In genomic region chr3:171979081-171979480, GRCh38 we compare ENCODE assay signal across 19 cellular contexts.
"Had no signal": no experiment of that assay in that cellular context is flagged by ENCODE, and none has a peak within 500 bp of the region (broad histone marks: within the 10 kb centered on the region; RNA-seq: fewer than 3 reads in every experiment).

No MANE protein-coding gene starts in this region.

- H3K27ac ChIP-seq: psoas muscle, right lobe of liver, thoracic aorta, transverse colon had no signal

- H3K36me3 ChIP-seq: heart left ventricle, right lobe of liver, thoracic aorta, transverse colon had no signal

- DNase-seq: effector memory CD4-positive, alpha-beta T cell; heart left ventricle; hippocampal formation; left colon; left ventricle myocardium superior; naive thymus-derived CD4-positive, alpha-beta T cell; nephron progenitor cell; psoas muscle; retina; right lobe of liver; stimulated activated CD4-positive, alpha-beta T cell treated with anti-CD3 and anti-CD28 coated beads, Interleukin-15, amount 100 ng/mL, for 24 hours; stimulated activated CD4-positive, alpha-beta T cell treated with anti-CD3 and anti-CD28 coated beads, Interleukin-1b, Interleukin-23, amount 100 ng/mL, for 48 hours; stimulated activated CD4-positive, alpha-beta T cell treated with anti-CD3 and anti-CD28 coated beads, Interleukin-4, amount 100 ng/mL, for 4 hours; stimulated activated naive B cell treated with anti-CD40 and anti-IgM and Interleukin-4, amounts not matched to agents 10 μg/mL and 1 μg/mL and 100 μg/mL, for 72 hours; stimulated activated naive CD8-positive, alpha-beta T cell treated with anti-CD3 and anti-CD28 coated beads, Interleukin-15, amount 100 ng/mL, for 72 hours; transverse colon had no signal

- H3K4me1 ChIP-seq: psoas muscle, right lobe of liver, transverse colon had no signal

- ATAC-seq: esophagus mucosa; heart left ventricle; left colon; left ventricle myocardium superior; naive thymus-derived CD4-positive, alpha-beta T cell; psoas muscle; right lobe of liver; stimulated activated naive B cell treated with anti-CD40 and anti-IgM and Interleukin-4, amounts not matched to agents 10 μg/mL and 1 μg/mL and 100 μg/mL, for 72 hours; stimulated activated naive CD8-positive, alpha-beta T cell treated with anti-CD3 and anti-CD28 coated beads, Interleukin-15, amount 100 ng/mL, for 72 hours had no signal

- H3K4me3 ChIP-seq: heart left ventricle, lung, psoas muscle, right lobe of liver, thoracic aorta, transverse colon had no signal

- H3K27me3 ChIP-seq: heart left ventricle, right lobe of liver, transverse colon had no signal

- H3K9me3 ChIP-seq: heart left ventricle, psoas muscle, right lobe of liver, thoracic aorta, transverse colon had no signal
